In genomic region chrX:22097295-22097694, GRCh38 we compare ENCODE assay signal across 1 cellular context.
TF ChIP-seq lines count a peak whose summit lies in the region.

No MANE protein-coding gene starts in this region.

TF ChIP-seq in SK-N-SH, 30 proteins besides CTCF, POLR2A, EP300 and RAD21 (continued from another document):
- no peak for TF ChIP-seq REST (IDR thresholded peaks at IDR 0.05; ENCODE audit: low read depth, low read length)
- TF ChIP-seq FOSL2 (IDR thresholded peaks at IDR 0.05; ENCODE audit: borderline replicate concordance, low read depth), result peak; percentile 43; the same call in 1 of the 2 replicates
- TF ChIP-seq FOXJ3 (CRISPR knock-in tag; IDR thresholded peaks at IDR 0.05), result no peak
TF ChIP-seq in SK-N-SH: peak in this region for 6.
